In the genomic region with DNA sequence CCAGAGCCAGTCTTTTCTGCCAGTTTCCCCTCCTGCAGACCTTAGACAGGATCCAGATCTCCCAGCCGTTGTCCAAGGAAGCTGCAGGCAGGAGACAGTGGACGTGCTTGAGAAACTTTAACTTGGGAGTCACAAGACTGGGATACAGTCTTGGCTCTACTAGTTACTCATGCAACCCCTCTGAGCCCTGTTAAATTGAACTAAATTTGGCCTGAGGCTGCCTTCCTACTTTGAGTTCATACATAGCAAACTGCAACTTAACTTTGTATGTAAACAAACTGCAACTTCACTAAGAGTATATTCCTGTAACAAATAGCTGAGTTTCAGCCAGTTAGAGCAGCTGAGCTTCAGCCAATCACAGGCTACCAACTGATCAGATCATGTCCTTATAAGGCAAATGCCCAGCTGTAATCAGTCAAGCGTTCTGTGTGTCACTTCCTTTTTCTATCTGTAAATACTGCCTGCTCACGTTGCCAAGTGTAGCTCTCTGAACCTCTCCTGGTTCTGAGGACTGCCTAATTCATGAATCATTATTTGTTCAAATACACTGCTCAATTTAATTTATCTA, we compare ENCODE assay signal across 1 cellular context.
TF ChIP-seq lines count a peak whose summit lies in the region.

No MANE protein-coding gene starts in this region.

TF ChIP-seq in HepG2, 621 proteins besides CTCF, POLR2A, EP300 and RAD21 (continued from another document):
- TF ChIP-seq, protein P1, sequence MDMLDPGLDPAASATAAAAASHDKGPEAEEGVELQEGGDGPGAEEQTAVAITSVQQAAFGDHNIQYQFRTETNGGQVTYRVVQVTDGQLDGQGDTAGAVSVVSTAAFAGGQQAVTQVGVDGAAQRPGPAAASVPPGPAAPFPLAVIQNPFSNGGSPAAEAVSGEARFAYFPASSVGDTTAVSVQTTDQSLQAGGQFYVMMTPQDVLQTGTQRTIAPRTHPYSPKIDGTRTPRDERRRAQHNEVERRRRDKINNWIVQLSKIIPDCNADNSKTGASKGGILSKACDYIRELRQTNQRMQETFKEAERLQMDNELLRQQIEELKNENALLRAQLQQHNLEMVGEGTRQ (IDR thresholded peaks at IDR 0.05; ENCODE audit: low read depth, low read length) = no peak
- TF ChIP-seq, protein P1 (CRISPR knock-in tag; IDR thresholded peaks at IDR 0.05; ENCODE audit: borderline replicate concordance) = peak; percentile 80; the same call in 1 of the 2 replicates
- TF ChIP-seq ZNF678 (CRISPR knock-in tag; IDR thresholded peaks at IDR 0.05) = no peak
- TF ChIP-seq, protein P2, sequence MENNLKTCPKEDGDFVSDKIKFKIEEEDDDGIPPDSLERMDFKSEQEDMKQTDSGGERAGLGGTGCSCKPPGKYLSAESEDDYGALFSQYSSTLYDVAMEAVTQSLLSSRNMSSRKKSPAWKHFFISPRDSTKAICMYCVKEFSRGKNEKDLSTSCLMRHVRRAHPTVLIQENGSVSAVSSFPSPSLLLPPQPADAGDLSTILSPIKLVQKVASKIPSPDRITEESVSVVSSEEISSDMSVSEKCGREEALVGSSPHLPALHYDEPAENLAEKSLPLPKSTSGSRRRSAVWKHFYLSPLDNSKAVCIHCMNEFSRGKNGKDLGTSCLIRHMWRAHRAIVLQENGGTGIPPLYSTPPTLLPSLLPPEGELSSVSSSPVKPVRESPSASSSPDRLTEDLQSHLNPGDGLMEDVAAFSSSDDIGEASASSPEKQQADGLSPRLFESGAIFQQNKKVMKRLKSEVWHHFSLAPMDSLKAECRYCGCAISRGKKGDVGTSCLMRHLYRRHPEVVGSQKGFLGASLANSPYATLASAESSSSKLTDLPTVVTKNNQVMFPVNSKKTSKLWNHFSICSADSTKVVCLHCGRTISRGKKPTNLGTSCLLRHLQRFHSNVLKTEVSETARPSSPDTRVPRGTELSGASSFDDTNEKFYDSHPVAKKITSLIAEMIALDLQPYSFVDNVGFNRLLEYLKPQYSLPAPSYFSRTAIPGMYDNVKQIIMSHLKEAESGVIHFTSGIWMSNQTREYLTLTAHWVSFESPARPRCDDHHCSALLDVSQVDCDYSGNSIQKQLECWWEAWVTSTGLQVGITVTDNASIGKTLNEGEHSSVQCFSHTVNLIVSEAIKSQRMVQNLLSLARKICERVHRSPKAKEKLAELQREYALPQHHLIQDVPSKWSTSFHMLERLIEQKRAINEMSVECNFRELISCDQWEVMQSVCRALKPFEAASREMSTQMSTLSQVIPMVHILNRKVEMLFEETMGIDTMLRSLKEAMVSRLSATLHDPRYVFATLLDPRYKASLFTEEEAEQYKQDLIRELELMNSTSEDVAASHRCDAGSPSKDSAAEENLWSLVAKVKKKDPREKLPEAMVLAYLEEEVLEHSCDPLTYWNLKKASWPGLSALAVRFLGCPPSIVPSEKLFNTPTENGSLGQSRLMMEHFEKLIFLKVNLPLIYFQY (CRISPR knock-in tag; IDR thresholded peaks at IDR 0.05; ENCODE audit: borderline replicate concordance) = no peak
TF ChIP-seq in HepG2: peak in this region for 10.
